Comparison of ENCODE assay signal across 18 cellular contexts in the genomic region with DNA sequence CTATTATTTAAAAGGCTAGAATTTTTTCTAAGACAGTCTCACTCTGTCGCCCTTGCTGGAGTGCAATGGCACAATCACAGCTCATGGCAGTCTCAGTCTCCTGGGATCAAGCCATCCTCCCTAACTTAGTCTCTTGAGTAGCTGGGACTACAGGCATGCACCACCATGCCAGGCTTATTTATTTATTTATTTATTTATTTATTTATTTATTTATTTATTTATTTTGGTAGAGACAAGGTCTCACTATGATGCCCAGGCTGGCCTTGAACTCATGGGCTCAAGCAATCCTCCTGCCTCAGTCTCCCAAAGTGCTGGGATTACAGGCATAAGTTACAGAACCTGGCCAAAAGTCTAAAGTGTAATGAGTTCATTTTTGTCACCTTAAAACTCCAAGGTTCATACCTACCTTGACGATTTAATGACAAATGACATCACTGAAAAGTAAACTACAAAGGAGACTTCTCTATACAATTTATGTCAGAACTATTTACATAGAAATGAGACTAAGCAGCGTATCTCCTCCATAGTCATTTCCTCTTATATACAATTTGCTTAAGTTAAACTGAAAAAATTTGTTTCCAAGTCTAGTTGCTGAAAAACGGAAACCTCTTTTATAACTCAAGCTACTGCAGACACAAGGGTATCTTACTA.
DNase-seq lines count a peak whose midpoint lies in the region; ATAC-seq, FAIRE-seq and TF ChIP-seq lines count a peak whose summit lies in the region.
"Had no signal": no experiment of that assay in that cellular context is flagged by ENCODE, and none has a peak within 500 bp of the region (broad histone marks: within the 10 kb centered on the region; RNA-seq: fewer than 3 reads in every experiment).

No MANE protein-coding gene starts in this region.

- H3K9me2 ChIP-seq in PC-9 (ENCODE audit: insufficient read depth) = no peaks in the 10 kb centered on the region

- TF ChIP-seq EP300 in HepG2 (IDR thresholded peaks at IDR 0.05; ENCODE audit: low read depth in 2 of 2, low read length in 2 of 2) (no peak), HepG2 (CRISPR knock-in tag; IDR thresholded peaks at IDR 0.05; ENCODE audit: borderline replicate concordance) (no peak)

- intact Hi-C loops in Calu3 (cut with micrococcal nuclease; ENCODE audit: unreplicated experiment) (no loop called here), PC-9 (cut with micrococcal nuclease; ENCODE audit: unreplicated experiment) (no loop called here), HepG2 (cut with micrococcal nuclease; ENCODE audit: unreplicated experiment) (loop anchor here (5.0 kb wide), 1 partner anchor 119 kb away; no protein-coding TSS in a partner anchor)

- BruUV-seq in Calu3 (replicated peaks; lab: Mats Ljungman, UMichigan) (no TSS peak), PC-9 (replicated peaks; lab: Mats Ljungman, UMichigan) (TSS peak; percentile 3), HepG2 (replicated peaks; lab: Mats Ljungman, UMichigan) (no TSS peak)

- CTCF ChIA-PET in Calu3 (lab: Charles Lee) (no interaction called here), PC-9 (lab: Charles Lee) (interaction anchor here (0.6 kb wide), 1 partner anchor 123 kb away, joined by 3 read pairs; no protein-coding TSS in a partner anchor), HepG2 (lab: Yijun Ruan, JAX; ENCODE audit: low intra/inter-chr PET ratio, low total read pairs) (no interaction called here)

- no peaks in the 10 kb centered on the region for H3K4me1 ChIP-seq in PC-9 (replicated peaks; ENCODE audit: insufficient read depth)
- H3K4me1 ChIP-seq in HepG2 (ENCODE audit: insufficient read depth, low read length) = peaks cover 78% of the 10 kb centered on the region
- H3K4me1 ChIP-seq: BLaER1 had no signal

- no peaks in the 10 kb centered on the region; the same call in 1 of the 2 replicates for H3K9me3 ChIP-seq in PC-9 (ENCODE audit: insufficient read depth, low read depth)
- no peaks in the 10 kb centered on the region for H3K9me3 ChIP-seq in HepG2 (ENCODE audit: low read length)
- H3K9me3 ChIP-seq: BLaER1 had no signal

- H2AFZ ChIP-seq in PC-9 (no peak overlapping the region), HepG2 (ENCODE audit: low read length) (no peak overlapping the region)

- no peak overlapping the region for H3K4me2 ChIP-seq in PC-9
- peak overlapping the region; percentile 79; the same call in 1 of the 2 replicates for H3K4me2 ChIP-seq in HepG2 (ENCODE audit: low read depth, low read length)
- H3K4me2 ChIP-seq: BLaER1 had no signal

- FAIRE-seq in HepG2 (lab: Jason Lieb, UNC) = no peak
- FAIRE-seq: D721Med, H1 had no signal

- no peaks in the 10 kb centered on the region; the same call in 1 of the 2 replicates for H3F3A ChIP-seq in PC-9 (ENCODE audit: insufficient read depth, low read depth)

- DNase-seq in Calu3 (no peak), PC-9 (no peak), HepG2 (ENCODE audit: low spot score) (no peak), osteocyte (ENCODE audit: extremely low spot score, unreplicated experiment) (no peak), GM10266 (ENCODE audit: extremely low spot score) (no peak), HPDE6-E6E7 (ENCODE audit: extremely low spot score) (no peak)
- DNase-seq: CD4-positive, alpha-beta memory T cell; DMS79 treated with DMSO at 0.1 percent for 48 hours; NCI-H1105; NCI-H1694 treated with DMSO at 0.1 percent for 48 hours; Right ventricle myocardium superior had no signal

- no peak overlapping the region for H3K27ac ChIP-seq in PC-9
- peak overlapping the region; percentile 84 for H3K27ac ChIP-seq in HepG2 (ENCODE audit: extremely low read length, insufficient read depth, low read length)
- H3K27ac ChIP-seq: BLaER1, HL-60, SK-N-MC had no signal

- H3K27ac Mint-ChIP-seq in Calu3 (ENCODE audit: unreplicated experiment) = peak overlapping the region; percentile 98
- H3K27ac Mint-ChIP-seq in osteocyte (ENCODE audit: unreplicated experiment) = peak overlapping the region; percentile 6

- POLR2A ChIA-PET in PC-9 (lab: Charles Lee; ENCODE audit: unreplicated experiment) (interaction anchor here (0.5 kb wide), 1 partner anchor 64 kb away, joined by 4 read pairs; no protein-coding TSS in a partner anchor), HepG2 (lab: Yijun Ruan, JAX) (interaction anchor here (1.2 kb wide), 1 partner anchor 78 kb away, joined by 3 read pairs; the partner anchor contains the start of gene EPS8)

- TF ChIP-seq CTCF in Calu3 (IDR thresholded peaks at IDR 0.05; ENCODE audit: unreplicated experiment) (no peak), PC-9 (conservative IDR thresholded peaks at IDR 0.05) (no peak), HepG2 (CRISPR knock-in tag; IDR thresholded peaks at IDR 0.05) (no peak), osteocyte (IDR thresholded peaks at IDR 0.05) (no peak), GM10266 (IDR thresholded peaks at IDR 0.05; ENCODE audit: control insufficient read depth, insufficient read depth, low read depth, missing control alignments) (no peak)

- H3K27me3 Mint-ChIP-seq in Calu3 (ENCODE audit: unreplicated experiment) (no peaks in the 10 kb centered on the region), osteocyte (ENCODE audit: unreplicated experiment) (no peaks in the 10 kb centered on the region)

- no peak for TF ChIP-seq POLR2A in HepG2 (IDR thresholded peaks at IDR 0.05; ENCODE audit: insufficient read depth in 1 of 2, low read depth in 2 of 2, low read length in 2 of 2)

- H3K36me3 Mint-ChIP-seq in Calu3 (ENCODE audit: insufficient read depth, unreplicated experiment) (peaks cover 29% of the 10 kb centered on the region), osteocyte (ENCODE audit: unreplicated experiment) (peaks cover 34% of the 10 kb centered on the region)
- H3K36me3 Mint-ChIP-seq: CD4-positive, alpha-beta memory T cell had no signal

- WGBS in HepG2 (ENCODE audit: low lambda C conversion rate) = 84% methylated on average over 4 of the region's 4 CpGs

- H3K9ac ChIP-seq in HepG2 (ENCODE audit: insufficient read depth, low read depth, low read length) = no peak overlapping the region
- H3K9ac ChIP-seq: BLaER1 had no signal

- no peak for TF ChIP-seq RAD21 in HepG2 (CRISPR knock-in tag; IDR thresholded peaks at IDR 0.05)

- in situ Hi-C loops in HepG2 (cut with HindIII; ENCODE audit: extremely low pct_ligation_motif_present, low pct_unique_long_range_greater_than_20kb) = no loop called here

- H3K4me3 ChIP-seq in PC-9 (no peak overlapping the region), HepG2 (replicated peaks in 1 of 3; ENCODE audit: insufficient read depth in 1 of 3, low read depth in 2 of 3, low read length in 3 of 3) (no peak overlapping the region)
- H3K4me3 ChIP-seq: BLaER1, SK-N-MC had no signal

- peak overlapping the region; percentile 66 for H3K4me3 Mint-ChIP-seq in Calu3 (ENCODE audit: low read depth, unreplicated experiment)
- no peak overlapping the region for H3K4me3 Mint-ChIP-seq in osteocyte (ENCODE audit: unreplicated experiment)
- H3K4me3 Mint-ChIP-seq: CD4-positive, alpha-beta memory T cell had no signal

- H3K9me3 Mint-ChIP-seq in Calu3 (ENCODE audit: low read depth, unreplicated experiment) (no peaks in the 10 kb centered on the region), osteocyte (ENCODE audit: unreplicated experiment) (no peaks in the 10 kb centered on the region)

- no peak for ATAC-seq in HepG2
- no peak for ATAC-seq in GM19455 (IDR thresholded peaks at IDR 0.05; ENCODE audit: unreplicated experiment)
- no peak for ATAC-seq in GM18498 (IDR thresholded peaks at IDR 0.05; ENCODE audit: unreplicated experiment)

- H3K79me2 ChIP-seq in PC-9 (ENCODE audit: low read depth) = peaks cover 65% of the 10 kb centered on the region
- peaks cover 64% of the 10 kb centered on the region for H3K79me2 ChIP-seq in HepG2 (ENCODE audit: insufficient read depth, low read length)

- H3K36me3 ChIP-seq in PC-9 (ENCODE audit: low read depth) (peaks cover 4% of the 10 kb centered on the region), HepG2 (replicated peaks in 1 of 2; ENCODE audit: control insufficient read depth in 1 of 2, insufficient read depth in 2 of 2, low read length in 2 of 2) (no peaks in the 10 kb centered on the region)
- H3K36me3 ChIP-seq: BLaER1 had no signal

- H3K27me3 ChIP-seq in PC-9 (ENCODE audit: insufficient read depth, low read depth) (no peaks in the 10 kb centered on the region), HepG2 (ENCODE audit: control insufficient read depth in 1 of 2, insufficient read depth in 2 of 2, low read length in 2 of 2) (no peaks in the 10 kb centered on the region)
- H3K27me3 ChIP-seq: BLaER1 had no signal

- H4K20me1 ChIP-seq in PC-9 (ENCODE audit: insufficient read depth) (no peaks in the 10 kb centered on the region), HepG2 (ENCODE audit: insufficient read depth, low read length) (no peaks in the 10 kb centered on the region)
- H4K20me1 ChIP-seq: BLaER1 had no signal

- H3K4me1 Mint-ChIP-seq in Calu3 (ENCODE audit: low read depth, unreplicated experiment) (peaks cover 79% of the 10 kb centered on the region), osteocyte (ENCODE audit: unreplicated experiment) (peaks cover 82% of the 10 kb centered on the region)
- H3K4me1 Mint-ChIP-seq: CD4-positive, alpha-beta memory T cell had no signal

TF ChIP-seq in HepG2, 621 proteins besides CTCF, POLR2A, EP300 and RAD21 (continues in another document):
- no peak for TF ChIP-seq ZNF563 (CRISPR knock-in tag; IDR thresholded peaks at IDR 0.05)
- TF ChIP-seq ZNF564 (CRISPR knock-in tag; IDR thresholded peaks at IDR 0.05) = no peak
